In the genomic region with DNA sequence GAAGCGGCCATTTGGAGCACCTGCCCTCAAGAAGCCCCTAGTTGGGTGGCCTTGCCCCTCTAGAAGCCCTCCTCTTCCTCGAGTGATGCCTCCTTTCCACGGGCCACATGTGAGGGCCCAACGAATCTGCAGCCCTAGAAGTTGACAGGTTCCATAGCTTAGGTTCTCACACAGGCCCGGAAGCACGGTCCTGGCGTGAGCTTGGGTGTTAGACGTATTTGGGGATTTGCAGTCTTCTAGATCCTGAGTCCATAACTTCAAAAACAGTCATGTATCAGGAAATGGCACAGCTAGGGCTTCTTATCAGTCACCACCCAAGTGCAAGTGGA, we compare ENCODE assay signal across 8 cellular contexts. TPM values are rescaled to one million over a fixed set of nuclear protein-coding genes. Genes with fewer than 3 reads are reported as not detected.
DNase-seq lines count a peak whose midpoint lies in the region; ATAC-seq and TF ChIP-seq lines count a peak whose summit lies in the region.

No MANE protein-coding gene starts in this region.

- H3K9me3 Mint-ChIP-seq in activated naive CD4-positive, alpha-beta T cell treated with anti-CD3 and anti-CD28 coated beads, Interleukin-2, amount 10 ng/mL, durations not matched to agents 7 days and 5 days = no peaks in the 10 kb centered on the region
- no peaks in the 10 kb centered on the region for H3K9me3 Mint-ChIP-seq in activated T-cell treated with anti-CD3 and anti-CD28 coated beads, Interleukin-2, amount 50 U/mL, for 72 hours

- H3K4me3 Mint-ChIP-seq in activated naive CD4-positive, alpha-beta T cell treated with anti-CD3 and anti-CD28 coated beads, Interleukin-2, amount 10 ng/mL, durations not matched to agents 7 days and 5 days = peak overlapping the region; percentile 75
- peak overlapping the region; percentile 73 to 77 for H3K4me3 Mint-ChIP-seq in activated T-cell treated with anti-CD3 and anti-CD28 coated beads, Interleukin-2, amount 50 U/mL, for 72 hours

- H3K36me3 Mint-ChIP-seq in activated naive CD4-positive, alpha-beta T cell treated with anti-CD3 and anti-CD28 coated beads, Interleukin-2, amount 10 ng/mL, durations not matched to agents 7 days and 5 days = peaks cover 18% of the 10 kb centered on the region
- H3K36me3 Mint-ChIP-seq in activated T-cell treated with anti-CD3 and anti-CD28 coated beads, Interleukin-2, amount 50 U/mL, for 72 hours (ENCODE audit: insufficient read depth in 2 of 2) = peaks cover 4 to 8% of the 10 kb centered on the region in 2 donors

- H3K27me3 ChIP-seq in iPS-20b (ENCODE audit: insufficient read depth, low read length) (peaks cover 6% of the 10 kb centered on the region), testis (no peaks in the 10 kb centered on the region)

- H3K4me1 ChIP-seq in iPS-20b (ENCODE audit: insufficient read depth, low read length) (peaks cover 6% of the 10 kb centered on the region; the same call in 1 of the 2 replicates), testis (peaks cover 16% of the 10 kb centered on the region)

- no peak for DNase-seq in activated naive CD4-positive, alpha-beta T cell treated with anti-CD3 and anti-CD28 coated beads, Interleukin-2, amount 10 ng/mL, durations not matched to agents 7 days and 5 days
- no peak for DNase-seq in activated naive CD4-positive, alpha-beta T cell treated with anti-CD3 and anti-CD28 coated beads, Interleukin-2, amount 50 U/mL, for 16 hours
- no peak for DNase-seq in activated T-cell treated with anti-CD3 and anti-CD28 coated beads, Interleukin-2, amount 50 U/mL, for 72 hours
- DNase-seq in testis = no peak
- DNase-seq in HuH-7 (ENCODE audit: low spot score) = no peak
- DNase-seq in ureter (ENCODE audit: low spot score) = no peak

- H3K9me3 ChIP-seq in iPS-20b (ENCODE audit: insufficient read depth, low read depth, low read length) (no peaks in the 10 kb centered on the region), testis (no peaks in the 10 kb centered on the region)

- H3K36me3 ChIP-seq in iPS-20b (ENCODE audit: insufficient read depth, low read depth, low read length) (no peaks in the 10 kb centered on the region), testis (ENCODE audit: low read depth, missing control alignments) (no peaks in the 10 kb centered on the region)

- H3K27ac Mint-ChIP-seq in activated naive CD4-positive, alpha-beta T cell treated with anti-CD3 and anti-CD28 coated beads, Interleukin-2, amount 10 ng/mL, durations not matched to agents 7 days and 5 days = peak overlapping the region; percentile 88
- H3K27ac Mint-ChIP-seq in activated T-cell treated with anti-CD3 and anti-CD28 coated beads, Interleukin-2, amount 50 U/mL, for 72 hours = peak overlapping the region; percentile 73

- no peak for ATAC-seq in activated T-cell treated with anti-CD3 and anti-CD28 coated beads, Interleukin-2, amount 50 U/mL, for 72 hours (replicated peaks in 1 of 2)
- ATAC-seq in GM18867 (IDR thresholded peaks at IDR 0.05; ENCODE audit: unreplicated experiment) = no peak

- peak overlapping the region; percentile 76; the same call in 1 of the 2 replicates for H3K9ac ChIP-seq in iPS-20b (ENCODE audit: low read depth, low read length)

- TF ChIP-seq CTCF in testis (IDR thresholded peaks at IDR 0.05) = no peak

- no peak overlapping the region for H3K27ac ChIP-seq in iPS-20b (ENCODE audit: low read length)
- H3K27ac ChIP-seq in testis = peak overlapping the region; percentile 94 to 96

- H3K4me1 Mint-ChIP-seq in activated naive CD4-positive, alpha-beta T cell treated with anti-CD3 and anti-CD28 coated beads, Interleukin-2, amount 10 ng/mL, durations not matched to agents 7 days and 5 days = peaks cover 37% of the 10 kb centered on the region
- peaks cover 35% of the 10 kb centered on the region for H3K4me1 Mint-ChIP-seq in activated T-cell treated with anti-CD3 and anti-CD28 coated beads, Interleukin-2, amount 50 U/mL, for 72 hours (ENCODE audit: low read depth)

- H3K4me3 ChIP-seq in iPS-20b (ENCODE audit: low read length) (peak overlapping the region; percentile 78), testis (peak overlapping the region; percentile 84 to 85)

- CTCF ChIA-PET in activated naive CD4-positive, alpha-beta T cell treated with anti-CD3 and anti-CD28 coated beads, Interleukin-2, amount 10 ng/mL, durations not matched to agents 7 days and 5 days (lab: Charles Lee) = no interaction called here

- no peak for TF ChIP-seq POLR2A in testis (IDR thresholded peaks at IDR 0.05)

- intact Hi-C loops in testis (cut with DNase I; ENCODE audit: low total_unique reads) = no loop called here

- WGBS in testis, 2 donors = 30 to 55% methylated on average over 4 to 7 of the region's 8 CpGs

- no peaks in the 10 kb centered on the region for H3K27me3 Mint-ChIP-seq in activated naive CD4-positive, alpha-beta T cell treated with anti-CD3 and anti-CD28 coated beads, Interleukin-2, amount 10 ng/mL, durations not matched to agents 7 days and 5 days
- no peaks in the 10 kb centered on the region for H3K27me3 Mint-ChIP-seq in activated T-cell treated with anti-CD3 and anti-CD28 coated beads, Interleukin-2, amount 50 U/mL, for 72 hours (ENCODE audit: low read depth)

RNA-seq across cellular contexts. Expression of a gene that starts 0.4 kb away (rescaled TPM):
- 10 to 100 TPM; 64.4 to 64.6 TPM for total RNA-seq in activated T-cell treated with anti-CD3 and anti-CD28 coated beads, Interleukin-2, amount 50 U/mL, for 72 hours
- total RNA-seq in testis (10 to 100 TPM; 62.5 to 76.1 TPM), ureter (94.5 TPM)
- polyA plus RNA-seq in testis (ENCODE audit: insufficient read depth, low read depth, low replicate concordance) = 49.0 TPM
